Comparison of ENCODE assay signal across 1 cellular context in genomic region chr18:21702602-21703001, GRCh38.
TF ChIP-seq lines count a peak whose summit lies in the region.

No MANE protein-coding gene starts in this region.

TF ChIP-seq in HCT116, 20 proteins besides CTCF, POLR2A, EP300 and RAD21 (continued from another document):
- no peak for TF ChIP-seq REST (IDR thresholded peaks at IDR 0.05; ENCODE audit: low read depth)
